ENCODE assay signal across 1 cellular context in genomic region chr15:66483131-66483566, GRCh38.
TF ChIP-seq lines count a peak whose summit lies in the region.

No MANE protein-coding gene starts in this region.

TF ChIP-seq in IMR-90, 13 proteins besides CTCF, POLR2A, EP300 and RAD21 (continued from another document):
- TF ChIP-seq FOS (IDR thresholded peaks at IDR 0.05; ENCODE audit: low read depth, low read length): no peak
- peak; percentile 55 for TF ChIP-seq CEBPB (IDR thresholded peaks at IDR 0.05; ENCODE audit: low read depth, low read length)
- TF ChIP-seq MAZ (IDR thresholded peaks at IDR 0.05; ENCODE audit: borderline replicate concordance, low read depth, low read length): no peak
